ENCODE assay signal across 13 cellular contexts in the genomic region with DNA sequence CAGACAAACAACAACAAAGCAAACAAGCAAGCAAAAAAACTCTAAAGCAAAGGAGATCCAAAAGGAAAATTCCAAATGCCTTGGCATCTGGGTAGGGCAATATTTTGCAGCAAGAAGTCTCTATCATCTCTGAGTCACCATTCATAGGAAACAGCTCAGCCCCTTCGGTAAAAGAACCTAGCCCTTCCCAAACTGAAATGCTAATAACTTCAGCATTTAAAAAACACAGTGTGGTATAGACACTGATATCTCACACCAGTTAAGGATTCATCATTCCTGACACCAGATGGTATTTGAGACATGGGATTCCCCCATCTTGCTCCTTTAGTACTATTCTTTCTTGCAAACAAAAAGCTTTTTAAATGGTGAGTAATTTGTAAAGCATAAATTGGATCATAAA.
"Had no signal": no experiment of that assay in that cellular context is flagged by ENCODE, and none has a peak within 500 bp of the region (broad histone marks: within the 10 kb centered on the region; RNA-seq: fewer than 3 reads in every experiment).

No MANE protein-coding gene starts in this region.

- H3K27ac ChIP-seq: ascending aorta, lower lobe of right lung, right atrium auricular region, tibial nerve had no signal

- H3K36me3 ChIP-seq: ascending aorta, lower lobe of right lung, right atrium auricular region, tibial nerve had no signal

- H3K9me3 ChIP-seq: ascending aorta, lower lobe of right lung, right atrium auricular region, tibial nerve had no signal

- H3K27me3 ChIP-seq: ascending aorta, right atrium auricular region, tibial nerve had no signal

- H3K4me3 ChIP-seq: ascending aorta, lower lobe of right lung, right atrium auricular region, tibial nerve had no signal

- ATAC-seq: activated naive CD8-positive, alpha-beta T cell treated with anti-CD3 and anti-CD28 coated beads, Interleukin-2, amount 50 U/mL, for 24 hours; lower lobe of right lung; naive thymus-derived CD4-positive, alpha-beta T cell; stimulated activated effector memory CD8-positive, alpha-beta T cell treated with anti-CD3 and anti-CD28 coated beads, Interleukin-12 subunit alpha, Interleukin-12 subunit beta, amount 100 ng/mL, for 72 hours had no signal

- FAIRE-seq: colon had no signal

- H3K4me1 ChIP-seq: ascending aorta, lower lobe of right lung, right atrium auricular region, tibial nerve had no signal

- DNase-seq: activated B cell treated with CpG ODN at 0.5 μM for 24 hours; activated CD4-positive, alpha-beta T cell treated with anti-CD3 and anti-CD28 coated beads, Interleukin-2, amount 10 ng/mL, durations not matched to agents 24 days and 14 days; activated naive CD4-positive, alpha-beta T cell treated with Interleukin-2 at 50 U/mL for 16 hours; activated naive CD8-positive, alpha-beta T cell treated with anti-CD3 and anti-CD28 coated beads, Interleukin-2, amount 50 U/mL, for 24 hours; effector CD4-positive, alpha-beta T cell; hypothalamus; lower lobe of right lung; naive thymus-derived CD4-positive, alpha-beta T cell had no signal
